ENCODE assay signal across 19 cellular contexts in the genomic region with DNA sequence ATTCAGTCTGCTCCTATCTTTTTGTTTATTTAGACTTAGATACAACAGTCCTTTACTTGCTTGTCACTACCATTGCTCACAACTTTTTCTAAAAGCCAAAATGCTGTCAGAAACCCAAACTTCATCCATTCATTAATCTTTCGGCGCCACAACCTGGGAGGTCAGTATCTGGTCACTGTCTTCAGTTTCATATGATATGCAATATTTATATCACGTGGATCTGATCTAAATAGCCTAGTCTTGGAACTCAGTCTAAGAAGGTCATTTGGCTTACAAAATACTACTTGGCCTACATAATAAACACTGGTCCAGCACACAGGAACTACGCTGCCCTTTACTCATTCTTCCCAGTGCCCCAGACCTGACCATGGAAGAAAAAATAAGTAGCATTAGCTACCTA.
DNase-seq lines count a peak whose midpoint lies in the region; ATAC-seq and TF ChIP-seq lines count a peak whose summit lies in the region.
"Had no signal": no experiment of that assay in that cellular context is flagged by ENCODE, and none has a peak within 500 bp of the region (broad histone marks: within the 10 kb centered on the region; RNA-seq: fewer than 3 reads in every experiment).

No MANE protein-coding gene starts in this region.

- H2AFZ ChIP-seq in GM23338: peak overlapping the region; percentile 26; the same call in 1 of the 2 replicates

- H3K36me3 Mint-ChIP-seq in GM23338 (ENCODE audit: low read depth): no peaks in the 10 kb centered on the region

- in situ Hi-C loops in SK-MEL-5 (cut with HindIII; ENCODE audit: low pct_unique_long_range_greater_than_20kb, low sequenced_read_pairs): no loop called here

- 30 to 54% (median 31%) methylated on average over 4 of the region's 4 CpGs for WGBS in psoas muscle, 3 donors

- H3K27me3 Mint-ChIP-seq in GM23338 (ENCODE audit: insufficient read depth, low read depth, poor library complexity): peaks cover 3% of the 10 kb centered on the region
- H3K27me3 Mint-ChIP-seq: CD4-positive, alpha-beta T cell had no signal

- H3K4me3 Mint-ChIP-seq in GM23338: no peak overlapping the region
- H3K4me3 Mint-ChIP-seq: CD4-positive, alpha-beta T cell had no signal

- H3K4me1 ChIP-seq in GM23338 (ENCODE audit: insufficient read depth) (no peaks in the 10 kb centered on the region), psoas muscle (peaks cover 21% of the 10 kb centered on the region)
- H3K4me1 ChIP-seq: HAP-1 had no signal

- no peaks in the 10 kb centered on the region for H3K9me2 ChIP-seq in GM23338 (ENCODE audit: insufficient read depth)

- DNase-seq in GM23338 (ENCODE audit: low spot score) (no peak), SK-MEL-5 (ENCODE audit: low read depth, low spot score) (peak; percentile 27), fibroblast of pulmonary artery (ENCODE audit: low read depth) (peak; percentile 16), psoas muscle (no peak), NCI-H1417 treated with DMSO at 0.1 percent for 48 hours (lab: John Stamatoyannopoulos, UW) (no peak), NCI-H82 (lab: John Stamatoyannopoulos, UW) (no peak), GM19238 (ENCODE audit: insufficient read length, low spot score) (no peak)
- DNase-seq in activated naive CD4-positive, alpha-beta T cell treated with Interleukin-2 at 50 U/mL for 16 hours: no peak
- DNase-seq: CD4-positive, alpha-beta T cell; DMS79; NCI-H1105; NCI-H1694; NCI-H2081 treated with DMSO at 0.1 percent for 48 hours; NCI-H446 treated with DMSO at 0.1 percent for 48 hours; NK-92 treated with Interleukin-12 subunit alpha and Interleukin-12 subunit beta, amount 100 ng/mL, for 24 hours had no signal

- intact Hi-C loops in psoas muscle (cut with DNase I): no loop called here

- no peak for TF ChIP-seq CTCF in GM23338 (conservative IDR thresholded peaks at IDR 0.05; ENCODE audit: low read depth in 2 of 2)
- TF ChIP-seq CTCF in fibroblast of pulmonary artery (IDR thresholded peaks at IDR 0.05; ENCODE audit: low read length, missing control alignments): no peak
- no peak for TF ChIP-seq CTCF in psoas muscle (IDR thresholded peaks at IDR 0.05)

- H3K79me2 ChIP-seq in GM23338 (replicated peaks; ENCODE audit: insufficient read depth): no peaks in the 10 kb centered on the region

- no peaks in the 10 kb centered on the region for H3K9me3 Mint-ChIP-seq in GM23338
- H3K9me3 Mint-ChIP-seq: CD4-positive, alpha-beta T cell had no signal

- H4K20me1 ChIP-seq in GM23338 (replicated peaks; ENCODE audit: insufficient read depth): no peaks in the 10 kb centered on the region

- H3K36me3 ChIP-seq in GM23338 (ENCODE audit: insufficient read depth) (no peaks in the 10 kb centered on the region), psoas muscle (ENCODE audit: insufficient read depth in 1 of 2, low read depth in 1 of 2) (no peaks in the 10 kb centered on the region)
- H3K36me3 ChIP-seq: HAP-1 had no signal

- H3K4me3 ChIP-seq in GM23338 (no peak overlapping the region), fibroblast of pulmonary artery (replicated peaks; ENCODE audit: low read depth, low read length) (no peak overlapping the region), psoas muscle (no peak overlapping the region)
- H3K4me3 ChIP-seq: HAP-1, K562, SK-N-MC had no signal

- ATAC-seq in GM23338 (no peak), psoas muscle (peak; percentile 68 to 78 (median 74))
- ATAC-seq: K562, Right ventricle myocardium inferior had no signal

- H3K27ac ChIP-seq in GM23338 (ENCODE audit: low read depth): no peak overlapping the region
- no peak overlapping the region for H3K27ac ChIP-seq in psoas muscle
- H3K27ac ChIP-seq: SK-N-MC had no signal

- H3K4me1 Mint-ChIP-seq in GM23338: peaks cover 3% of the 10 kb centered on the region; the same call in 2 of the 3 replicates

- H3K27me3 ChIP-seq in GM23338 (ENCODE audit: insufficient read depth) (no peaks in the 10 kb centered on the region), psoas muscle (ENCODE audit: insufficient read depth in 3 of 3, low read length in 2 of 3) (no peaks in the 10 kb centered on the region)

- H3K4me2 ChIP-seq in GM23338: no peak overlapping the region

- no peaks in the 10 kb centered on the region for H3K9me3 ChIP-seq in psoas muscle
- H3K9me3 ChIP-seq: HAP-1 had no signal

- H3K27ac Mint-ChIP-seq in GM23338: no peak overlapping the region
- H3K27ac Mint-ChIP-seq: CD4-positive, alpha-beta T cell had no signal

- no peaks in the 10 kb centered on the region for H3F3A ChIP-seq in GM23338 (replicated peaks; ENCODE audit: low read depth)

TF ChIP-seq in GM23338, 12 proteins besides CTCF, POLR2A, EP300 and RAD21 (continues in another document):
- TF ChIP-seq, protein P1, sequence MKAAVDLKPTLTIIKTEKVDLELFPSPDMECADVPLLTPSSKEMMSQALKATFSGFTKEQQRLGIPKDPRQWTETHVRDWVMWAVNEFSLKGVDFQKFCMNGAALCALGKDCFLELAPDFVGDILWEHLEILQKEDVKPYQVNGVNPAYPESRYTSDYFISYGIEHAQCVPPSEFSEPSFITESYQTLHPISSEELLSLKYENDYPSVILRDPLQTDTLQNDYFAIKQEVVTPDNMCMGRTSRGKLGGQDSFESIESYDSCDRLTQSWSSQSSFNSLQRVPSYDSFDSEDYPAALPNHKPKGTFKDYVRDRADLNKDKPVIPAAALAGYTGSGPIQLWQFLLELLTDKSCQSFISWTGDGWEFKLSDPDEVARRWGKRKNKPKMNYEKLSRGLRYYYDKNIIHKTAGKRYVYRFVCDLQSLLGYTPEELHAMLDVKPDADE (IDR thresholded peaks at IDR 0.05): no peak
- TF ChIP-seq STAT1 (IDR thresholded peaks at IDR 0.05; ENCODE audit: unreplicated experiment) (no peak), CREB1 (CRISPR knock-in tag; IDR thresholded peaks at IDR 0.05; ENCODE audit: low read depth) (no peak), JUNB (IDR thresholded peaks at IDR 0.05; ENCODE audit: unreplicated experiment) (no peak), ZNF114 (CRISPR knock-in tag; IDR thresholded peaks at IDR 0.05) (no peak), EZH2phosphoT487 (IDR thresholded peaks at IDR 0.05; ENCODE audit: unreplicated experiment) (no peak), POLR2AphosphoS5 (IDR thresholded peaks at IDR 0.05; ENCODE audit: low read depth) (no peak), ZNF331 (CRISPR knock-in tag; IDR thresholded peaks at IDR 0.05; ENCODE audit: low read depth) (no peak)
- TF ChIP-seq, protein P2, sequence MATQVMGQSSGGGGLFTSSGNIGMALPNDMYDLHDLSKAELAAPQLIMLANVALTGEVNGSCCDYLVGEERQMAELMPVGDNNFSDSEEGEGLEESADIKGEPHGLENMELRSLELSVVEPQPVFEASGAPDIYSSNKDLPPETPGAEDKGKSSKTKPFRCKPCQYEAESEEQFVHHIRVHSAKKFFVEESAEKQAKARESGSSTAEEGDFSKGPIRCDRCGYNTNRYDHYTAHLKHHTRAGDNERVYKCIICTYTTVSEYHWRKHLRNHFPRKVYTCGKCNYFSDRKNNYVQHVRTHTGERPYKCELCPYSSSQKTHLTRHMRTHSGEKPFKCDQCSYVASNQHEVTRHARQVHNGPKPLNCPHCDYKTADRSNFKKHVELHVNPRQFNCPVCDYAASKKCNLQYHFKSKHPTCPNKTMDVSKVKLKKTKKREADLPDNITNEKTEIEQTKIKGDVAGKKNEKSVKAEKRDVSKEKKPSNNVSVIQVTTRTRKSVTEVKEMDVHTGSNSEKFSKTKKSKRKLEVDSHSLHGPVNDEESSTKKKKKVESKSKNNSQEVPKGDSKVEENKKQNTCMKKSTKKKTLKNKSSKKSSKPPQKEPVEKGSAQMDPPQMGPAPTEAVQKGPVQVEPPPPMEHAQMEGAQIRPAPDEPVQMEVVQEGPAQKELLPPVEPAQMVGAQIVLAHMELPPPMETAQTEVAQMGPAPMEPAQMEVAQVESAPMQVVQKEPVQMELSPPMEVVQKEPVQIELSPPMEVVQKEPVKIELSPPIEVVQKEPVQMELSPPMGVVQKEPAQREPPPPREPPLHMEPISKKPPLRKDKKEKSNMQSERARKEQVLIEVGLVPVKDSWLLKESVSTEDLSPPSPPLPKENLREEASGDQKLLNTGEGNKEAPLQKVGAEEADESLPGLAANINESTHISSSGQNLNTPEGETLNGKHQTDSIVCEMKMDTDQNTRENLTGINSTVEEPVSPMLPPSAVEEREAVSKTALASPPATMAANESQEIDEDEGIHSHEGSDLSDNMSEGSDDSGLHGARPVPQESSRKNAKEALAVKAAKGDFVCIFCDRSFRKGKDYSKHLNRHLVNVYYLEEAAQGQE (IDR thresholded peaks at IDR 0.05; ENCODE audit: unreplicated experiment): no peak

Comparison
In these comparisons a context has a peak if more than half of its experiments do, and no peak if none do; other contexts are left out.
1. DNase-seq: peak in SK-MEL-5 (single experiment) and fibroblast of pulmonary artery (single experiment); none in GM23338 (single experiment), psoas muscle (0 of 2), NCI-H1417 treated with DMSO at 0.1 percent for 48 hours (single experiment), activated naive CD4-positive, alpha-beta T cell treated with Interleukin-2 at 50 U/mL for 16 hours (single experiment), NCI-H82 (single experiment) and GM19238 (single experiment).